Comparison of ENCODE assay signal across 9 cellular contexts in genomic region chr7:94368371-94368791, GRCh38. TPM values are rescaled to one million over a fixed set of nuclear protein-coding genes. Genes with fewer than 3 reads are reported as not detected.
DNase-seq lines count a peak whose midpoint lies in the region; ATAC-seq, FAIRE-seq and TF ChIP-seq lines count a peak whose summit lies in the region.
"Had no signal": no experiment of that assay in that cellular context is flagged by ENCODE, and none has a peak within 500 bp of the region (broad histone marks: within the 10 kb centered on the region; RNA-seq: fewer than 3 reads in every experiment).

No MANE protein-coding gene starts in this region.

- DNase-seq in NCI-H2107 treated with DMSO at 0.1 percent for 48 hours (lab: John Stamatoyannopoulos, UW; ENCODE audit: unreplicated experiment): peak; percentile 56
- DNase-seq in NCI-H2107 (lab: John Stamatoyannopoulos, UW): no peak
- DNase-seq in bronchial epithelial cell (ENCODE audit: low read depth): peak; percentile 21
- no peak for DNase-seq in aorta
- DNase-seq in kidney glomerular epithelial cell (lab: John Stamatoyannopoulos, UW): no peak
- DNase-seq in HuH-7.5 (ENCODE audit: low spot score): no peak

- intact Hi-C loops in aorta (cut with DNase I): no loop called here

- H3K36me3 ChIP-seq in bronchial epithelial cell (ENCODE audit: control insufficient read depth, insufficient read depth, low read length) (no peaks in the 10 kb centered on the region), mucosa of rectum (ENCODE audit: control insufficient read depth in 2 of 2, insufficient read depth in 2 of 2, low read length in 2 of 2) (no peaks in the 10 kb centered on the region), aorta (ENCODE audit: control insufficient read depth in 1 of 2, insufficient read depth in 2 of 2, low read length in 1 of 2) (no peaks in the 10 kb centered on the region)

- H3K27ac ChIP-seq in mucosa of rectum (ENCODE audit: low read depth in 2 of 2, low read length in 2 of 2) (peak overlapping the region; percentile 16 to 38), aorta (ENCODE audit: low read depth in 1 of 2, low read length in 2 of 2) (peak overlapping the region; percentile 88 to 97)

- WGBS in aorta, 2 donors: 1% methylated on average over 5 of the region's 5 CpGs

- no peak for TF ChIP-seq CTCF in bronchial epithelial cell (IDR thresholded peaks at IDR 0.05; ENCODE audit: insufficient read depth, low read length, severe bottlenecking)

- no peak overlapping the region for H3K9ac ChIP-seq in mucosa of rectum (ENCODE audit: low read depth in 1 of 2, low read length in 2 of 2)

- no peak for FAIRE-seq in bronchial epithelial cell (lab: Jason Lieb, UNC)
- FAIRE-seq: A204.1 had no signal

- H3K9me3 ChIP-seq in mucosa of rectum (ENCODE audit: control insufficient read depth in 2 of 2, low read length in 2 of 2) (no peaks in the 10 kb centered on the region), aorta (ENCODE audit: control insufficient read depth, low read length) (no peaks in the 10 kb centered on the region)

- ATAC-seq in aorta (ENCODE audit: low FRiP score) (peak; percentile 63), GM21619 (IDR thresholded peaks at IDR 0.05; ENCODE audit: unreplicated experiment) (no peak)

- H3K4me3 ChIP-seq in bronchial epithelial cell (ENCODE audit: low read depth, low read length) (no peak overlapping the region), mucosa of rectum (ENCODE audit: low read length in 2 of 2) (peak overlapping the region in 1 of 2 donors; percentile 17), aorta (ENCODE audit: low read length in 2 of 2) (peak overlapping the region in 1 of 2 donors; percentile 72)

- H3K4me1 ChIP-seq in mucosa of rectum (ENCODE audit: control insufficient read depth in 2 of 2, insufficient read depth in 2 of 2, low read length in 2 of 2) (no peaks in the 10 kb centered on the region), aorta (ENCODE audit: control insufficient read depth in 1 of 2, insufficient read depth in 2 of 2, low read length in 2 of 2) (peaks cover 5 to 11% of the 10 kb centered on the region in 2 donors)

- H3K27me3 ChIP-seq in bronchial epithelial cell (ENCODE audit: control insufficient read depth, insufficient read depth, low read length): no peaks in the 10 kb centered on the region
- H3K27me3 ChIP-seq in mucosa of rectum (ENCODE audit: control insufficient read depth in 2 of 2, insufficient read depth in 2 of 2, low read length in 2 of 2): no peaks in the 10 kb centered on the region
- H3K27me3 ChIP-seq in aorta (ENCODE audit: control insufficient read depth in 1 of 2, insufficient read depth in 2 of 2, low read length in 1 of 2): no peaks in the 10 kb centered on the region

RNA-seq across cellular contexts. Expression of gene COL1A2, which starts 26.3 kb away (rescaled TPM):
- 1.4 and 46.9 TPM in 2 replicates for total RNA-seq in bronchial epithelial cell
- total RNA-seq in aorta: 1,000 to 10,000 TPM in 1 of 2 donors, 100 to 1,000 TPM in 1; 844 to 1,770 TPM
- polyA plus RNA-seq in aorta: 1,000 to 10,000 TPM in 1 of 2 donors, 100 to 1,000 TPM in 1; 282 to 1,047 TPM

Comparison
In these comparisons a context has a peak if more than half of its experiments do, and no peak if none do; other contexts are left out.
1. DNase-seq: peak in NCI-H2107 treated with DMSO at 0.1 percent for 48 hours (single experiment) and bronchial epithelial cell (single experiment); none in NCI-H2107 (single experiment), aorta (0 of 2), kidney glomerular epithelial cell (single experiment) and HuH-7.5 (single experiment).
2. RNA of gene COL1A2, which starts 26.3 kb away (total RNA-seq): 844 to 1,770 TPM in aorta; 1.4 to 46.9 TPM in bronchial epithelial cell; every median in the first group is over 10 times any median in the second.